ENCODE assay signal across 8 cellular contexts in genomic region chr21:44196212-44197155, GRCh38. TPM values are rescaled to one million over a fixed set of nuclear protein-coding genes. Genes with fewer than 3 reads are reported as not detected.
DNase-seq lines count a peak whose midpoint lies in the region; ATAC-seq, FAIRE-seq and TF ChIP-seq lines count a peak whose summit lies in the region.
"Not testable (repeated sequence)": the region's sequence is repeated elsewhere in the genome, so short reads cannot be mapped to it uniquely, and the experiment has no call there.
"Had no signal": no experiment of that assay in that cellular context is flagged by ENCODE, and none has a peak within 500 bp of the region (broad histone marks: within the 10 kb centered on the region; RNA-seq: fewer than 3 reads in every experiment).

No MANE protein-coding gene starts in this region.

- not testable (repeated sequence) for H3K27ac Mint-ChIP-seq in natural killer cell treated with Interleukin-12 subunit alpha and Interleukin-12 subunit beta and Interleukin-15 and Interleukin-18, amount 100 ng/mL, for 72 hours

- ATAC-seq in heart left ventricle, result peak; percentile 68 to 70 (median 70)
- peak; percentile 46 to 97 for ATAC-seq in natural killer cell treated with Interleukin-12 subunit alpha and Interleukin-12 subunit beta and Interleukin-15 and Interleukin-18, amount 100 ng/mL, for 72 hours

- not testable (repeated sequence) for H3K27me3 Mint-ChIP-seq in natural killer cell treated with Interleukin-12 subunit alpha and Interleukin-12 subunit beta and Interleukin-15 and Interleukin-18, amount 100 ng/mL, for 72 hours

- not testable (repeated sequence) for H3K36me3 Mint-ChIP-seq in natural killer cell treated with Interleukin-12 subunit alpha and Interleukin-12 subunit beta and Interleukin-15 and Interleukin-18, amount 100 ng/mL, for 72 hours

- not testable (repeated sequence) for H3K4me3 Mint-ChIP-seq in natural killer cell treated with Interleukin-12 subunit alpha and Interleukin-12 subunit beta and Interleukin-15 and Interleukin-18, amount 100 ng/mL, for 72 hours

- peak; percentile 95 for FAIRE-seq in GM19239 (lab: Jason Lieb, UNC)

- H3K27me3 ChIP-seq in heart left ventricle, result not testable (repeated sequence)

- H3K27ac ChIP-seq in heart left ventricle, result peak overlapping the region in 7 of 12 donors; percentile 29 to 78 (median 38)

- not testable (repeated sequence) for H3K4me1 ChIP-seq in heart left ventricle

- not testable (repeated sequence) for H3K4me3 ChIP-seq in heart left ventricle

- TF ChIP-seq CTCF in heart left ventricle (IDR thresholded peaks at IDR 0.05), result not testable (repeated sequence)

- intact Hi-C loops in heart left ventricle (cut with DNase I), result not testable (repeated sequence)

- H3K9me3 ChIP-seq in heart left ventricle, result not testable (repeated sequence)

- 51% methylated on average over 15 of the region's 22 CpGs; no CpG with 5 or more reads in 3 of the 4 donors for WGBS in heart left ventricle, 4 donors

- H3K4me1 Mint-ChIP-seq in natural killer cell treated with Interleukin-12 subunit alpha and Interleukin-12 subunit beta and Interleukin-15 and Interleukin-18, amount 100 ng/mL, for 72 hours (ENCODE audit: low read depth in 2 of 2), result not testable (repeated sequence)

- H3K9me3 Mint-ChIP-seq in natural killer cell treated with Interleukin-12 subunit alpha and Interleukin-12 subunit beta and Interleukin-15 and Interleukin-18, amount 100 ng/mL, for 72 hours, result not testable (repeated sequence)

- H3K36me3 ChIP-seq in heart left ventricle, result not testable (repeated sequence)

- TF ChIP-seq POLR2A in heart left ventricle (IDR thresholded peaks at IDR 0.05), result not testable (repeated sequence)

- not testable (repeated sequence) for DNase-seq in GM19239 (ENCODE audit: insufficient read length, low spot score)
- DNase-seq in SKM-1 treated with dmso at 0.1 percent for 144 hours (lab: John Stamatoyannopoulos, UW; ENCODE audit: unreplicated experiment) (peak; percentile 34), heart left ventricle (peak in 4 of 5 donors; percentile 55 to 90 (median 82))
- peak; percentile 29 to 45 for DNase-seq in activated CD4-positive, alpha-beta T cell treated with anti-CD3 and anti-CD28 coated beads, Interleukin-2, amount 50 U/mL, for 24 hours (ENCODE audit: low read depth in 1 of 2, low spot score in 1 of 2)
- peak; percentile 23 for DNase-seq in activated naive CD8-positive, alpha-beta T cell treated with anti-CD3 and anti-CD28 coated beads, Interleukin-2, amount 50 U/mL, for 16 hours (ENCODE audit: low read depth, low spot score)
- peak; percentile 86 for DNase-seq in natural killer cell treated with Interleukin-12 subunit alpha and Interleukin-12 subunit beta and Interleukin-15 and Interleukin-18, amount 100 ng/mL, for 72 hours (ENCODE audit: low spot score)
- DNase-seq in stimulated activated CD4-positive, alpha-beta T cell treated with anti-CD3 and anti-CD28 coated beads, TNF-alpha, amount 100 ng/mL, for 48 hours (ENCODE audit: low read depth in 3 of 3), result peak in 2 of 3 donors; percentile 26 to 61

RNA-seq across cellular contexts. Expression of gene ICOSLG, which starts 44.3 kb away (rescaled TPM):
- total RNA-seq in heart left ventricle, result 1 to 10 TPM in 8 of 9 donors, under 1 TPM in 1; 0.78 to 5.5 (median 1.5) TPM
- polyA plus RNA-seq in heart left ventricle, result 1 to 10 TPM in 1 of 2 donors, under 1 TPM in 1; 0.80 to 2.6 TPM
- under 1 TPM; 0.24 to 0.56 TPM for total RNA-seq in natural killer cell treated with Interleukin-12 subunit alpha and Interleukin-12 subunit beta and Interleukin-15 and Interleukin-18, amount 100 ng/mL, for 72 hours
- polyA plus RNA-seq: cardiac muscle cell had no signal
